9 cellular contexts compared by ENCODE assay signal in the genomic region with DNA sequence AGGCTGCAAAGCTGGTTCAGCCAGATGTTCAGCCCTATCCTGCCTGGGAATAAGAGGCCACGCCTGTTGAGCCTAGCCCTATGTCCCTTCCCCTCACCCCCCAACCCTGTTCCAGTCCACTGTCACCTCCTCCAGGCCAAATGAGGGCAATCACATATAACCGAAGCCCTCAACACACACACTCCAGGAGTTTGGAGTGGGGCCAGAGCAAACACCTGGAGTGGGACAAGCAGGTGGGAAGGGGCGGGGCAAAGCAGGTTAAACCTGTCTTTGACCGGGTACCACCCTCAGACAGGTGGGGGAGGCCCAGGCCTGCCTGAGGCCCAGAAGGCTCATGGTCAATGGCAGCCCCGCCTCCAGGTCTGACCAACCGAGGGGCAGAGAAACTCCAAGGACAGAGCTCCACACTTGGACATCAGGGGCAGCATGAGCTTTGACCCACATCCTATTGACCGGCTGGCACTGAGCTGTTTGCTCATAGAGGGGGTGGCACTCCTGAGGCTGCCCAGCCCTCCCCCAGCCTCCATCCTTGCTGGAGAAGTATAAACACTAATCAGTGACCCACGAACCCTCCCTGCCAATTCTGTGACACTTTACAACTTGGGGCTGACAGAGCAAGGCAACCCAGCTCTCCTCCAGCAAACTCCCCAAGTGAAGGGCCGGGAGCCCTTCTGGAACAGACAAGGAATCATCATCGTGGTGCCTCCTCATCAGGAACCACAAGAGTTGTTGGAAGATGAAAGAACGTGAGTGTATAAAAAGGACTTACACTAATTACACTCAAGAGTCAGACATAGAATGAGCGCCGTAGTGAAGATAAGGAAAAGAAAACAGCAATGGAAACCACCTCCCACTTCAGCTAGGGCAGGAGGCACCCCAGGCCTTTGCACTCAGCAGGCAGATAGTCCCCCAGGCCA. TPM values are rescaled to one million over a fixed set of nuclear protein-coding genes. Genes with fewer than 3 reads are reported as not detected.
DNase-seq lines count a peak whose midpoint lies in the region; ATAC-seq, FAIRE-seq and TF ChIP-seq lines count a peak whose summit lies in the region.
"Had no signal": no experiment of that assay in that cellular context is flagged by ENCODE, and none has a peak within 500 bp of the region (broad histone marks: within the 10 kb centered on the region; RNA-seq: fewer than 3 reads in every experiment).

No MANE protein-coding gene starts in this region.

- dilution Hi-C loops in mammary epithelial cell (cut with HindIII; ENCODE audit: low sequenced_read_pairs): no loop called here

- peak overlapping the region; percentile 77 for H3K9ac ChIP-seq in mammary epithelial cell (ENCODE audit: insufficient read depth, low read length)

- H3K9me3 ChIP-seq in mammary epithelial cell (replicated peaks; ENCODE audit: insufficient read depth, low read length) (no peaks in the 10 kb centered on the region), muscle layer of duodenum (ENCODE audit: control insufficient read depth in 1 of 2, low read length in 2 of 2) (no peaks in the 10 kb centered on the region)

- peak overlapping the region; percentile 98 for H3K4me2 ChIP-seq in mammary epithelial cell (ENCODE audit: insufficient read depth, low read depth, low read length)

- intact Hi-C loops in mammary epithelial cell (cut with micrococcal nuclease): no loop called here

- no peak for TF ChIP-seq POLR2A in GM12892 (IDR thresholded peaks at IDR 0.05; ENCODE audit: low read depth, low read length)

- DNase-seq in COLO668 (lab: John Stamatoyannopoulos, UW; ENCODE audit: unreplicated experiment) (peak; percentile 97), NCI-H1105 (lab: John Stamatoyannopoulos, UW) (peak; percentile 77), mammary epithelial cell (peak; percentile 76), GM12892 (ENCODE audit: insufficient read length) (no peak), hypothalamus (lab: John Stamatoyannopoulos, UW) (no peak), AG08396 (ENCODE audit: low spot score) (no peak)
- DNase-seq: effector CD8-positive, alpha-beta T cell had no signal

- CTCF ChIA-PET in mammary epithelial cell (lab: Charles Lee; ENCODE audit: low non-redundant PET): interaction anchor here (0.7 kb wide), 1 partner anchor 679 kb away, joined by 5 read pairs; no protein-coding TSS in a partner anchor

- peaks cover 31% of the 10 kb centered on the region for H3K4me1 ChIP-seq in mammary epithelial cell (ENCODE audit: insufficient read depth, low read length)
- H3K4me1 ChIP-seq in muscle layer of duodenum (ENCODE audit: control insufficient read depth in 1 of 2, insufficient read depth in 2 of 2, low read length in 2 of 2): peaks cover 7 to 20% of the 10 kb centered on the region in 2 donors

- ATAC-seq in GM18909 (IDR thresholded peaks at IDR 0.05; ENCODE audit: poor library complexity, unreplicated experiment): no peak

- peaks cover 62% of the 10 kb centered on the region for H3K79me2 ChIP-seq in mammary epithelial cell (ENCODE audit: insufficient read depth, low read length)

- BruUV-seq in mammary epithelial cell (replicated peaks; lab: Mats Ljungman, UMichigan): no TSS peak

- in situ Hi-C loops in mammary epithelial cell (cut with MboI; ENCODE audit: low sequenced_read_pairs in 2 of 2): loop anchor here in 1 of 2 donors (10.0 kb wide), 1 partner anchor 160 kb away; no protein-coding TSS in a partner anchor

- 24% methylated on average over 12 of the region's 13 CpGs for WGBS in mammary epithelial cell (ENCODE audit: low coverage, missing lambda C conversion rate)

- H3K27ac ChIP-seq in mammary epithelial cell (ENCODE audit: insufficient read depth, low read depth, low read length): peak overlapping the region; percentile 67
- H3K27ac ChIP-seq in muscle layer of duodenum (ENCODE audit: low read length): peak overlapping the region; percentile 40

- H3K27me3 ChIP-seq in mammary epithelial cell (ENCODE audit: insufficient read depth, low read length) (no peaks in the 10 kb centered on the region), muscle layer of duodenum (ENCODE audit: low read depth, low read length) (no peaks in the 10 kb centered on the region)

- TF ChIP-seq CTCF in mammary epithelial cell (conservative IDR thresholded peaks at IDR 0.05 in 1 of 2, IDR thresholded peaks at IDR 0.05 in 1 of 2; ENCODE audit: extremely low read depth in 1 of 2, insufficient read depth in 1 of 2, low read depth in 1 of 2, low read length in 2 of 2): no peak

- peaks cover 18% of the 10 kb centered on the region for H3K36me3 ChIP-seq in mammary epithelial cell (ENCODE audit: insufficient read depth, low read length)
- H3K36me3 ChIP-seq in muscle layer of duodenum (ENCODE audit: control insufficient read depth in 1 of 2, insufficient read depth in 2 of 2, low read length in 2 of 2): no peaks in the 10 kb centered on the region

- H3K4me3 ChIP-seq in mammary epithelial cell (replicated peaks in 1 of 3; ENCODE audit: insufficient read depth in 1 of 3, low read depth in 2 of 3, low read length in 3 of 3) (peak overlapping the region; percentile 67 to 69 (median 67)), muscle layer of duodenum (ENCODE audit: low read depth in 1 of 2, low read length in 2 of 2) (peak overlapping the region in 1 of 2 donors; percentile 42)

- FAIRE-seq in GM12892 (lab: Jason Lieb, UNC): no peak

- no peaks in the 10 kb centered on the region for H4K20me1 ChIP-seq in mammary epithelial cell (ENCODE audit: insufficient read depth, low read length)

- peak overlapping the region; percentile 74 for H2AFZ ChIP-seq in mammary epithelial cell (ENCODE audit: low read depth, low read length)

RNA-seq across cellular contexts. Expression of a gene that starts 1.5 kb away (rescaled TPM):
- total RNA-seq in mammary epithelial cell: 10 to 100 TPM; 24.3 to 47.7 TPM
- polyA plus RNA-seq in mammary epithelial cell: 35.4 TPM
- 41.2 TPM for polyA minus RNA-seq in mammary epithelial cell
- 0.30 TPM for polyA plus RNA-seq in GM12892 (2012; ENCODE audit: missing spikeins)

RNA-seq across cellular contexts. Expression of a gene that starts 10.7 kb away (rescaled TPM):
- total RNA-seq in mammary epithelial cell: 10 to 100 TPM; 12.4 to 19.8 TPM
- 15.6 TPM for polyA plus RNA-seq in mammary epithelial cell
- polyA minus RNA-seq in mammary epithelial cell: 14.3 TPM
- polyA plus RNA-seq in GM12892 (2012; ENCODE audit: missing spikeins): 3.5 TPM

RNA-seq across cellular contexts. Expression of a gene that starts 29.9 kb away (rescaled TPM):
- 10 to 100 TPM; 27.0 to 37.1 TPM for total RNA-seq in mammary epithelial cell
- 19.3 TPM for polyA plus RNA-seq in mammary epithelial cell
- polyA minus RNA-seq in mammary epithelial cell: 35.1 TPM
- 32.2 TPM for polyA plus RNA-seq in GM12892 (2012; ENCODE audit: missing spikeins)

Comparison
In these comparisons a context has a peak if more than half of its experiments do, and no peak if none do; other contexts are left out.
1. DNase-seq: peak in COLO668 (single experiment), NCI-H1105 (single experiment) and mammary epithelial cell (single experiment); none in GM12892 (single experiment), hypothalamus (0 of 51) and AG08396 (single experiment).